9 cellular contexts compared by ENCODE assay signal in genomic region chr1:248824701-248825100, GRCh38. TPM values are rescaled to one million over a fixed set of nuclear protein-coding genes. Genes with fewer than 3 reads are reported as not detected.
DNase-seq lines count a peak whose midpoint lies in the region; ATAC-seq and TF ChIP-seq lines count a peak whose summit lies in the region.
"Had no signal": no experiment of that assay in that cellular context is flagged by ENCODE, and none has a peak within 500 bp of the region (broad histone marks: within the 10 kb centered on the region; RNA-seq: fewer than 3 reads in every experiment).

No MANE protein-coding gene starts in this region.

- POLR2A ChIA-PET in T-cell (lab: Charles Lee) = no interaction called here

- no peak for TF ChIP-seq CTCF in GM12864 (IDR thresholded peaks at IDR 0.05; ENCODE audit: low read depth, low read length, missing control alignments)
- no peak for TF ChIP-seq CTCF in fibroblast of pulmonary artery (IDR thresholded peaks at IDR 0.05; ENCODE audit: low read length, missing control alignments)
- no peak for TF ChIP-seq CTCF in psoas muscle (IDR thresholded peaks at IDR 0.05)

- H3K4me1 Mint-ChIP-seq in T-cell = peaks cover 66 to 73% (median 73%) of the 10 kb centered on the region in 3 donors

- ATAC-seq in T-cell (replicated peaks in 1 of 4) (no peak), psoas muscle (no peak)

- H3K4me3 ChIP-seq in GM12864 (ENCODE audit: low read depth, low read length) (peak overlapping the region; percentile 87), fibroblast of pulmonary artery (replicated peaks; ENCODE audit: low read depth, low read length) (peak overlapping the region; percentile 99), psoas muscle (peak overlapping the region; percentile 83)

- peaks cover 40% of the 10 kb centered on the region for H3K36me3 Mint-ChIP-seq in T-cell

- CTCF ChIA-PET in T-cell (lab: Charles Lee) = interaction anchor here in 1 of 2 donors (1.0 to 1.8 kb wide), 2 partner anchors 35 to 52 kb away, joined by 3 to 6 read pairs; partner anchors contain the start of gene ZNF692

- peaks cover 51% of the 10 kb centered on the region for H3K4me1 ChIP-seq in psoas muscle

- peak overlapping the region; percentile 88 to 99 (median 97) for H3K4me3 Mint-ChIP-seq in T-cell

- DNase-seq in GM12864 (ENCODE audit: low read depth) (no peak), T-cell (no peak), fibroblast of pulmonary artery (ENCODE audit: low read depth) (no peak), psoas muscle (no peak), mucosa of gallbladder (ENCODE audit: low spot score) (no peak), MV-4-11 (lab: John Stamatoyannopoulos, UW) (no peak), NCI-H524 (lab: John Stamatoyannopoulos, UW) (no peak), OCI-M1 (lab: John Stamatoyannopoulos, UW) (no peak)
- DNase-seq: NCI-H187 had no signal

- 81 to 92% (median 82%) methylated on average over 3 of the region's 3 CpGs for WGBS in psoas muscle, 3 donors

- H3K36me3 ChIP-seq in psoas muscle (ENCODE audit: insufficient read depth in 1 of 2, low read depth in 1 of 2) = peaks cover 0 to 14% of the 10 kb centered on the region in 2 donors

- H3K9me3 Mint-ChIP-seq in T-cell = no peaks in the 10 kb centered on the region

- no peaks in the 10 kb centered on the region for H3K27me3 Mint-ChIP-seq in T-cell

- H3K27ac Mint-ChIP-seq in T-cell = peak overlapping the region in 1 of 2 donors; percentile 96

- H3K27ac ChIP-seq in psoas muscle = peak overlapping the region; percentile 95

- intact Hi-C loops in psoas muscle (cut with DNase I) = no loop called here

- H3K27me3 ChIP-seq in psoas muscle (ENCODE audit: insufficient read depth in 3 of 3, low read length in 2 of 3) = no peaks in the 10 kb centered on the region

- H3K9me3 ChIP-seq in psoas muscle = no peaks in the 10 kb centered on the region

RNA-seq across cellular contexts. Expression of gene SH3BP5L, which starts 1.0 kb away (rescaled TPM):
- total RNA-seq in T-cell (10 to 100 TPM; 16.8 to 41.4 (median 36.3) TPM), psoas muscle (10 to 100 TPM; 18.6 to 27.9 (median 24.8) TPM), mucosa of gallbladder (40.0 TPM)
- 10 to 100 TPM; 21.1 to 52.7 (median 42.0) TPM for polyA plus RNA-seq in psoas muscle

RNA-seq across cellular contexts. Expression of gene ZNF672, which starts 13.3 kb away (rescaled TPM):
- total RNA-seq in T-cell (10 to 100 TPM; 27.7 to 46.7 (median 42.1) TPM), psoas muscle (10 to 100 TPM; 46.2 to 57.0 (median 48.8) TPM), mucosa of gallbladder (41.6 TPM)
- polyA plus RNA-seq in psoas muscle = 10 to 100 TPM; 25.3 to 51.9 (median 39.5) TPM

RNA-seq across cellular contexts. Expression of gene ZNF692, which starts 34.2 kb away (rescaled TPM):
- total RNA-seq in T-cell = 10 to 100 TPM; 53.9 to 88.1 (median 78.7) TPM
- 10 to 100 TPM; 13.4 to 22.9 (median 16.0) TPM for total RNA-seq in psoas muscle
- 10 to 100 TPM; 19.6 to 30.8 (median 19.9) TPM for polyA plus RNA-seq in psoas muscle
- total RNA-seq in mucosa of gallbladder = 62.7 TPM
